In genomic region chr1:95547000-95547399, GRCh38 we compare ENCODE assay signal across 18 cellular contexts.
"Had no signal": no experiment of that assay in that cellular context is flagged by ENCODE, and none has a peak within 500 bp of the region (broad histone marks: within the 10 kb centered on the region; RNA-seq: fewer than 3 reads in every experiment).

No MANE protein-coding gene starts in this region.

- FAIRE-seq: astrocyte, colon, kidney had no signal

- DNase-seq: activated CD4-positive, alpha-beta T cell treated with anti-CD3 and anti-CD28 coated beads, Interleukin-2, amount 50 U/mL, for 48 hours; activated CD8-positive, alpha-beta memory T cell treated with anti-CD3 and anti-CD28 coated beads, Interleukin-2, amount 50 U/mL, for 48 hours; activated naive CD4-positive, alpha-beta T cell; activated naive CD8-positive, alpha-beta T cell treated with anti-CD3 and anti-CD28 coated beads for 36 hours; activated T-cell treated with anti-CD3 and anti-CD28 coated beads, Interleukin-2, amount 50 U/mL, for 4 hours; esophagus squamous epithelium; heart right ventricle; kidney; lower lobe of right lung; naive thymus-derived CD4-positive, alpha-beta T cell; spleen; stimulated activated CD4-positive, alpha-beta T cell treated with anti-CD3 and anti-CD28 coated beads, Interleukin-4, amount 100 ng/mL, for 24 hours; stimulated activated naive CD4-positive, alpha-beta T cell treated with Interleukin-2 at 50 U/mL for 16 hours had no signal

- ATAC-seq: activated T-cell treated with anti-CD3 and anti-CD28 coated beads, Interleukin-2, amount 50 U/mL, for 4 hours; heart right ventricle; lower lobe of right lung; naive thymus-derived CD4-positive, alpha-beta T cell; WTC11 had no signal

- H3K36me3 ChIP-seq: esophagus squamous epithelium, heart right ventricle, lower lobe of right lung, spleen, thoracic aorta, vagina had no signal

- H3K27ac ChIP-seq: esophagus squamous epithelium, heart right ventricle, lower lobe of right lung, spleen, thoracic aorta, vagina had no signal

- H3K27me3 ChIP-seq: esophagus squamous epithelium, spleen, vagina had no signal

- H3K4me3 ChIP-seq: esophagus squamous epithelium, heart right ventricle, lower lobe of right lung, spleen, thoracic aorta, vagina had no signal

- H3K9me3 ChIP-seq: esophagus squamous epithelium, heart right ventricle, lower lobe of right lung, spleen, thoracic aorta, vagina had no signal

- H3K4me1 ChIP-seq: esophagus squamous epithelium, heart right ventricle, lower lobe of right lung, spleen, vagina had no signal
